ENCODE assay signal across 21 cellular contexts in genomic region chr21:42433946-42434551, GRCh38. TPM values are rescaled to one million over a fixed set of nuclear protein-coding genes. Genes with fewer than 3 reads are reported as not detected.
A peak's percentile ranks its signal among the peaks of the same experiment; 100 is the strongest.
DNase-seq lines count a peak whose midpoint lies in the region; ATAC-seq lines count a peak whose summit lies in the region.
"Had no signal": no experiment of that assay in that cellular context is flagged by ENCODE, and none has a peak within 500 bp of the region (broad histone marks: within the 10 kb centered on the region; RNA-seq: fewer than 3 reads in every experiment).

No MANE protein-coding gene starts in this region.

- H3K36me3 Mint-ChIP-seq in activated CD4-positive, alpha-beta T cell treated with anti-CD3 and anti-CD28 coated beads for 36 hours (ENCODE audit: low read depth), result peaks cover 77% of the 10 kb centered on the region
- peaks cover 100% of the 10 kb centered on the region for H3K36me3 Mint-ChIP-seq in activated T-helper 2 cell treated with anti-CD3 and anti-CD28 coated beads, Interferon-gamma antibody, Interleukin-2, Interleukin-4, amounts not matched to agents 10 μg/mL and 5 μg/mL and 100 μg/mL, durations not matched to agents 14 hours and 24 hours and 36 hours (ENCODE audit: low read depth)
- peaks cover 32 to 83% (median 58%) of the 10 kb centered on the region in 5 donors for H3K36me3 Mint-ChIP-seq in naive thymus-derived CD4-positive, alpha-beta T cell
- H3K36me3 Mint-ChIP-seq: stimulated activated memory B cell treated with anti-CD40 and anti-IgM and Interleukin-4, amounts not matched to agents 10 μg/mL and 1 μg/mL and 100 μg/mL, for 72 hours had no signal

- CTCF ChIA-PET in activated CD4-positive, alpha-beta T cell treated with anti-CD3 and anti-CD28 coated beads for 36 hours (lab: Charles Lee), result no interaction called here
- CTCF ChIA-PET in naive thymus-derived CD4-positive, alpha-beta T cell (lab: Charles Lee), result interaction anchor here (1.1 kb wide), 1 partner anchor 30 kb away, joined by 3 read pairs; no protein-coding TSS in a partner anchor

- H3K4me3 ChIP-seq in naive thymus-derived CD4-positive, alpha-beta T cell (ENCODE audit: low read length), result no peak overlapping the region
- H3K4me3 ChIP-seq: A549, lower lobe of right lung had no signal

- H3K27me3 ChIP-seq in naive thymus-derived CD4-positive, alpha-beta T cell (ENCODE audit: control insufficient read depth in 2 of 2, insufficient read depth in 2 of 2, low read length in 2 of 2), result no peaks in the 10 kb centered on the region

- H3K9me3 Mint-ChIP-seq in activated CD4-positive, alpha-beta T cell treated with anti-CD3 and anti-CD28 coated beads for 36 hours (ENCODE audit: low read depth), result peaks cover 7% of the 10 kb centered on the region
- peaks cover 25% of the 10 kb centered on the region for H3K9me3 Mint-ChIP-seq in activated T-helper 2 cell treated with anti-CD3 and anti-CD28 coated beads, Interferon-gamma antibody, Interleukin-2, Interleukin-4, amounts not matched to agents 10 μg/mL and 5 μg/mL and 100 μg/mL, durations not matched to agents 14 hours and 24 hours and 36 hours
- peaks cover 0 to 7% (median 0%) of the 10 kb centered on the region in 11 donors for H3K9me3 Mint-ChIP-seq in naive thymus-derived CD4-positive, alpha-beta T cell

- H3K9me3 ChIP-seq in KOPT-K1 (ENCODE audit: insufficient read depth, low read length, poor library complexity, severe bottlenecking), result peaks cover 14% of the 10 kb centered on the region
- no peaks in the 10 kb centered on the region for H3K9me3 ChIP-seq in naive thymus-derived CD4-positive, alpha-beta T cell (ENCODE audit: control insufficient read depth in 2 of 3, low read length in 3 of 3)

- peak overlapping the region; percentile 13 for H3K27ac ChIP-seq in KOPT-K1 (ENCODE audit: low read depth, low read length, poor library complexity, severe bottlenecking)
- no peak overlapping the region for H3K27ac ChIP-seq in naive thymus-derived CD4-positive, alpha-beta T cell (ENCODE audit: low read depth, low read length)
- H3K27ac ChIP-seq: A549, lower lobe of right lung had no signal

- peaks cover 98% of the 10 kb centered on the region for H3K36me3 ChIP-seq in KOPT-K1 (ENCODE audit: insufficient read depth, low read length)
- peaks cover 54 to 95% (median 62%) of the 10 kb centered on the region in 3 experiments for H3K36me3 ChIP-seq in naive thymus-derived CD4-positive, alpha-beta T cell (ENCODE audit: control insufficient read depth in 2 of 3, insufficient read depth in 3 of 3, low read length in 3 of 3)
- H3K36me3 ChIP-seq: lower lobe of right lung had no signal

- H3K4me3 Mint-ChIP-seq in activated CD4-positive, alpha-beta T cell treated with anti-CD3 and anti-CD28 coated beads for 36 hours, result no peak overlapping the region
- H3K4me3 Mint-ChIP-seq in activated T-helper 2 cell treated with anti-CD3 and anti-CD28 coated beads, Interferon-gamma antibody, Interleukin-2, Interleukin-4, amounts not matched to agents 10 μg/mL and 5 μg/mL and 100 μg/mL, durations not matched to agents 14 hours and 24 hours and 36 hours (ENCODE audit: low read depth), result no peak overlapping the region
- H3K4me3 Mint-ChIP-seq in naive thymus-derived CD4-positive, alpha-beta T cell, result peak overlapping the region in 1 of 10 donors; percentile 47
- H3K4me3 Mint-ChIP-seq: stimulated activated memory B cell treated with anti-CD40 and anti-IgM and Interleukin-4, amounts not matched to agents 10 μg/mL and 1 μg/mL and 100 μg/mL, for 72 hours had no signal

- peak overlapping the region; percentile 79 for H3K27ac Mint-ChIP-seq in activated CD4-positive, alpha-beta T cell treated with anti-CD3 and anti-CD28 coated beads for 36 hours
- H3K27ac Mint-ChIP-seq in activated T-helper 2 cell treated with anti-CD3 and anti-CD28 coated beads, Interferon-gamma antibody, Interleukin-2, Interleukin-4, amounts not matched to agents 10 μg/mL and 5 μg/mL and 100 μg/mL, durations not matched to agents 14 hours and 24 hours and 36 hours, result peak overlapping the region; percentile 69
- H3K27ac Mint-ChIP-seq in naive thymus-derived CD4-positive, alpha-beta T cell, result peak overlapping the region; percentile 48 to 92 (median 89)
- H3K27ac Mint-ChIP-seq: stimulated activated memory B cell treated with anti-CD40 and anti-IgM and Interleukin-4, amounts not matched to agents 10 μg/mL and 1 μg/mL and 100 μg/mL, for 72 hours had no signal

- POLR2A ChIA-PET in activated CD4-positive, alpha-beta T cell treated with anti-CD3 and anti-CD28 coated beads for 36 hours (lab: Charles Lee), result interaction anchor here (0.5 kb wide), 1 partner anchor 195 kb away, joined by 4 read pairs; no protein-coding TSS in a partner anchor
- POLR2A ChIA-PET in naive thymus-derived CD4-positive, alpha-beta T cell (lab: Charles Lee), result interaction anchor here (0.8 to 3.3 kb wide), 4 partner anchors 10 to 33 kb away, joined by 3 to 14 read pairs (median 3); partner anchors contain the start of gene UBASH3A

- H3K27me3 Mint-ChIP-seq in activated CD4-positive, alpha-beta T cell treated with anti-CD3 and anti-CD28 coated beads for 36 hours, result no peaks in the 10 kb centered on the region
- H3K27me3 Mint-ChIP-seq in activated T-helper 2 cell treated with anti-CD3 and anti-CD28 coated beads, Interferon-gamma antibody, Interleukin-2, Interleukin-4, amounts not matched to agents 10 μg/mL and 5 μg/mL and 100 μg/mL, durations not matched to agents 14 hours and 24 hours and 36 hours (ENCODE audit: low read depth), result no peaks in the 10 kb centered on the region
- H3K27me3 Mint-ChIP-seq in naive thymus-derived CD4-positive, alpha-beta T cell, result no peaks in the 10 kb centered on the region

- intact Hi-C loops in activated CD4-positive, alpha-beta T cell treated with anti-CD3 and anti-CD28 coated beads for 36 hours (cut with DNase I, micrococcal nuclease), result no loop called here
- intact Hi-C loops in activated T-helper 2 cell treated with anti-CD3 and anti-CD28 coated beads, Interferon-gamma antibody, Interleukin-2, Interleukin-4, amounts not matched to agents 10 μg/mL and 5 μg/mL and 100 μg/mL, durations not matched to agents 14 hours and 24 hours and 36 hours (cut with micrococcal nuclease), result loop anchor here (1.0 kb wide), 1 partner anchor 9 kb away; no protein-coding TSS in a partner anchor
- intact Hi-C loops in naive thymus-derived CD4-positive, alpha-beta T cell (cut with micrococcal nuclease), result loop anchor here in 1 of 2 donors (10.0 kb wide), 1 partner anchor 89 kb away; no protein-coding TSS in a partner anchor

- no peak for DNase-seq in activated CD4-positive, alpha-beta T cell treated with anti-CD3 and anti-CD28 coated beads for 36 hours
- DNase-seq in activated CD4-positive, alpha-beta T cell treated with anti-CD3 and anti-CD28 coated beads, Interleukin-2, amount 50 U/mL, for 4 hours, result no peak
- no peak for DNase-seq in activated T-helper 2 cell treated with anti-CD3 and anti-CD28 coated beads, Interferon-gamma antibody, Interleukin-2, Interleukin-4, amounts not matched to agents 10 μg/mL and 5 μg/mL and 100 μg/mL, durations not matched to agents 14 hours and 24 hours and 36 hours (ENCODE audit: low spot score)
- no peak for DNase-seq in naive thymus-derived CD4-positive, alpha-beta T cell
- DNase-seq in HK-2 (ENCODE audit: unreplicated experiment) (no peak), NOMO-1 treated with DMSO at 0.1 percent for 48 hours (lab: John Stamatoyannopoulos, UW; ENCODE audit: unreplicated experiment) (no peak)
- DNase-seq: activated effector memory CD4-positive, alpha-beta T cell treated with Interleukin-2 at 50 U/mL for 16 hours; COR-L47; GF-D8; lower lobe of right lung; NCI-H1105 treated with DMSO at 0.1 percent for 48 hours; NCI-H446 treated with DMSO at 0.1 percent for 48 hours; T-helper 1 cell had no signal

- peaks cover under 1 to 21% of the 10 kb centered on the region in 2 donors for H3K4me1 ChIP-seq in naive thymus-derived CD4-positive, alpha-beta T cell (ENCODE audit: control insufficient read depth in 2 of 2, insufficient read depth in 2 of 2, low read length in 2 of 2)
- H3K4me1 ChIP-seq: A549, lower lobe of right lung had no signal

- peaks cover 46% of the 10 kb centered on the region for H3K4me1 Mint-ChIP-seq in activated CD4-positive, alpha-beta T cell treated with anti-CD3 and anti-CD28 coated beads for 36 hours
- peaks cover 59% of the 10 kb centered on the region for H3K4me1 Mint-ChIP-seq in activated T-helper 2 cell treated with anti-CD3 and anti-CD28 coated beads, Interferon-gamma antibody, Interleukin-2, Interleukin-4, amounts not matched to agents 10 μg/mL and 5 μg/mL and 100 μg/mL, durations not matched to agents 14 hours and 24 hours and 36 hours (ENCODE audit: low read depth)
- peaks cover 30 to 63% (median 53%) of the 10 kb centered on the region in 7 donors for H3K4me1 Mint-ChIP-seq in naive thymus-derived CD4-positive, alpha-beta T cell

- peak; percentile 82 for ATAC-seq in activated CD4-positive, alpha-beta T cell treated with anti-CD3 and anti-CD28 coated beads for 36 hours
- no peak for ATAC-seq in naive thymus-derived CD4-positive, alpha-beta T cell
- no peak for ATAC-seq in HG02610 (IDR thresholded peaks at IDR 0.05; ENCODE audit: unreplicated experiment)
- ATAC-seq: A549; lower lobe of right lung; Panc1; stimulated activated memory B cell treated with anti-CD40 and anti-IgM and Interleukin-4, amounts not matched to agents 10 μg/mL and 1 μg/mL and 100 μg/mL, for 72 hours had no signal

RNA-seq across cellular contexts. Expression of gene UBASH3A, which starts 30.3 kb away (rescaled TPM):
- total RNA-seq in activated CD4-positive, alpha-beta T cell treated with anti-CD3 and anti-CD28 coated beads for 36 hours, result 10 to 100 TPM; 37.3 to 39.0 TPM
- total RNA-seq in activated T-helper 2 cell treated with anti-CD3 and anti-CD28 coated beads, Interferon-gamma antibody, Interleukin-2, Interleukin-4, amounts not matched to agents 10 μg/mL and 5 μg/mL and 100 μg/mL, durations not matched to agents 14 hours and 24 hours and 36 hours, result 86.0 and 87.4 TPM in 2 replicates
- 100 to 1,000 TPM in 1 of 5 experiments, 10 to 100 TPM in 4; 41.9 to 101 (median 91.7) TPM for total RNA-seq in naive thymus-derived CD4-positive, alpha-beta T cell
- 10 to 100 TPM; 57.1 to 99.3 TPM for polyA plus RNA-seq in naive thymus-derived CD4-positive, alpha-beta T cell
- total RNA-seq: fibroblast of villous mesenchyme, HT1080 had no signal
- polyA plus RNA-seq: A549 had no signal

RNA-seq across cellular contexts. Expression of gene TMPRSS3, which starts 38.2 kb away (rescaled TPM):
- total RNA-seq in activated CD4-positive, alpha-beta T cell treated with anti-CD3 and anti-CD28 coated beads for 36 hours, result 100 to 1,000 TPM in 1 of 2 experiments, 10 to 100 TPM in 1; 99.1 to 113 TPM
- 81.0 and 88.1 TPM in 2 replicates for total RNA-seq in activated T-helper 2 cell treated with anti-CD3 and anti-CD28 coated beads, Interferon-gamma antibody, Interleukin-2, Interleukin-4, amounts not matched to agents 10 μg/mL and 5 μg/mL and 100 μg/mL, durations not matched to agents 14 hours and 24 hours and 36 hours
- 1 to 10 TPM in 4 of 5 experiments, under 1 TPM in 1; 0.88 to 7.6 (median 1.5) TPM for total RNA-seq in naive thymus-derived CD4-positive, alpha-beta T cell
- 1 to 10 TPM in 1 of 2 donors, under 1 TPM in 1; 0.11 to 2.9 TPM for polyA plus RNA-seq in naive thymus-derived CD4-positive, alpha-beta T cell
- total RNA-seq: fibroblast of villous mesenchyme, HT1080, urinary bladder had no signal
- polyA plus RNA-seq: urinary bladder had no signal
